In genomic region chr1:240031009-240031408, GRCh38 we compare ENCODE assay signal across 16 cellular contexts.
DNase-seq lines count a peak whose midpoint lies in the region; ATAC-seq and TF ChIP-seq lines count a peak whose summit lies in the region.
"Had no signal": no experiment of that assay in that cellular context is flagged by ENCODE, and none has a peak within 500 bp of the region (broad histone marks: within the 10 kb centered on the region; RNA-seq: fewer than 3 reads in every experiment).

No MANE protein-coding gene starts in this region.

- H3K9me3 ChIP-seq in IMR-90 (ENCODE audit: control insufficient read depth, insufficient read depth, low read length) (no peaks in the 10 kb centered on the region), mammary epithelial cell (replicated peaks; ENCODE audit: insufficient read depth, low read length) (no peaks in the 10 kb centered on the region), Peyer's patch (no peaks in the 10 kb centered on the region)
- H3K9me3 ChIP-seq: lower lobe of right lung had no signal

- H4K5ac ChIP-seq in IMR-90 (ENCODE audit: low read depth, low read length) = no peak overlapping the region

- dilution Hi-C loops in IMR-90 (cut with HindIII; ENCODE audit: low sequenced_read_pairs, unreplicated experiment) = loop anchor here (25.0 kb wide), 1 partner anchor 156 kb away; no protein-coding TSS in a partner anchor
- dilution Hi-C loops in mammary epithelial cell (cut with HindIII; ENCODE audit: low sequenced_read_pairs) = no loop called here

- TF ChIP-seq CTCF in IMR-90 (conservative IDR thresholded peaks at IDR 0.05; ENCODE audit: low read depth, low read length) (0 out of 2 replicates have a peak, but pooled peaks have one; percentile 4), mammary epithelial cell (conservative IDR thresholded peaks at IDR 0.05 in 1 of 2, IDR thresholded peaks at IDR 0.05 in 1 of 2; ENCODE audit: extremely low read depth in 1 of 2, insufficient read depth in 1 of 2, low read depth in 1 of 2, low read length in 2 of 2) (no peak), Peyer's patch (IDR thresholded peaks at IDR 0.05) (no peak)

- peak; percentile 32; the same call in 1 of the 2 replicates for TF ChIP-seq RAD21 in IMR-90 (IDR thresholded peaks at IDR 0.05; ENCODE audit: low read length)

- no peaks in the 10 kb centered on the region for H4K20me1 ChIP-seq in IMR-90 (ENCODE audit: insufficient read depth, low read length)
- H4K20me1 ChIP-seq in mammary epithelial cell (ENCODE audit: insufficient read depth, low read length) = no peaks in the 10 kb centered on the region

- H3K23ac ChIP-seq in IMR-90 (ENCODE audit: low read depth, low read length) = 0 out of 2 replicates have a peak overlapping the region, but pooled peaks have one; percentile 13

- no peak overlapping the region for H3K4me3 ChIP-seq in IMR-90 (ENCODE audit: insufficient read depth, low read depth, low read length)
- H3K4me3 ChIP-seq in mammary epithelial cell (replicated peaks in 1 of 3; ENCODE audit: insufficient read depth in 1 of 3, low read depth in 2 of 3, low read length in 3 of 3) = no peak overlapping the region
- no peak overlapping the region for H3K4me3 ChIP-seq in Peyer's patch
- H3K4me3 ChIP-seq: lower lobe of right lung had no signal

- TF ChIP-seq POLR2A in IMR-90 (IDR thresholded peaks at IDR 0.05; ENCODE audit: low read depth, low read length) = no peak
- no peak for TF ChIP-seq POLR2A in Peyer's patch (IDR thresholded peaks at IDR 0.05)

- H4K8ac ChIP-seq in IMR-90 (ENCODE audit: low read depth in 2 of 2, low read length in 2 of 2) = peak overlapping the region in 1 of 2 experiments; percentile 78; a peak in 1 of 4 replicates

- H3K36me3 ChIP-seq in IMR-90 (ENCODE audit: control insufficient read depth, insufficient read depth, low read length) (no peaks in the 10 kb centered on the region), mammary epithelial cell (ENCODE audit: insufficient read depth, low read length) (no peaks in the 10 kb centered on the region), Peyer's patch (no peaks in the 10 kb centered on the region)
- H3K36me3 ChIP-seq: lower lobe of right lung had no signal

- H3K4ac ChIP-seq in IMR-90 (ENCODE audit: low read depth, low read length) = peak overlapping the region; percentile 58

- in situ Hi-C loops in IMR-90 (cut with MboI; ENCODE audit: low sequenced_read_pairs) = loop anchor here (5.0 kb wide), 2 partner anchors 121 to 581 kb away; partner anchors contain the start of gene GREM2
- in situ Hi-C loops in mammary epithelial cell (cut with MboI; ENCODE audit: low sequenced_read_pairs in 2 of 2) = no loop called here

- H4K91ac ChIP-seq in IMR-90 (ENCODE audit: insufficient read depth, low read depth, low read length) = no peak overlapping the region

- H3K56ac ChIP-seq in IMR-90 (ENCODE audit: extremely low read depth, insufficient read depth, low read length) = 0 out of 2 replicates have a peak overlapping the region, but pooled peaks have one; percentile 7

- H2AFZ ChIP-seq in IMR-90 (replicated peaks; ENCODE audit: low read length, poor library complexity) (no peak overlapping the region), mammary epithelial cell (ENCODE audit: low read depth, low read length) (no peak overlapping the region)

- WGBS in IMR-90 (ENCODE audit: extremely low coverage in 2 of 2, insufficient read length in 1 of 2), 2 experiments = no CpG with 5 or more reads among the region's 5 CpGs
- 33% methylated on average over 2 of the region's 5 CpGs for WGBS in mammary epithelial cell (ENCODE audit: low coverage, missing lambda C conversion rate)

- H2BK5ac ChIP-seq in IMR-90 (ENCODE audit: low read depth, low read length, poor library complexity, severe bottlenecking) = peak overlapping the region; percentile 98

- CTCF ChIA-PET in IMR-90 (lab: Yijun Ruan, JAX) = interaction anchor here (0.7 to 1.0 kb wide), 2 partner anchors 25 to 112 kb away, joined by 3 to 7 read pairs; no protein-coding TSS in a partner anchor
- CTCF ChIA-PET in mammary epithelial cell (lab: Charles Lee; ENCODE audit: low non-redundant PET) = no interaction called here

- peak overlapping the region; percentile 70 for H2BK120ac ChIP-seq in IMR-90 (ENCODE audit: low read depth, low read length)

- H3K27ac ChIP-seq in IMR-90 (ENCODE audit: insufficient read depth, low read length) (no peak overlapping the region), mammary epithelial cell (ENCODE audit: insufficient read depth, low read depth, low read length) (no peak overlapping the region), Peyer's patch (no peak overlapping the region)
- H3K27ac ChIP-seq: C4-2B, lower lobe of right lung had no signal

- H2AK5ac ChIP-seq in IMR-90 (ENCODE audit: low read depth, low read length) = no peak overlapping the region

- intact Hi-C loops in IMR-90 (cut with micrococcal nuclease) (loop anchor here (1.0 kb wide), 2 partner anchors 60 to 118 kb away; partner anchors contain the start of gene FMN2), mammary epithelial cell (cut with micrococcal nuclease) (no loop called here)

- no peaks in the 10 kb centered on the region; a peak in 1 of 4 replicates for H3K79me1 ChIP-seq in IMR-90 (ENCODE audit: low read depth in 1 of 2, low read length in 2 of 2)

- peak overlapping the region; percentile 81 for H2BK20ac ChIP-seq in IMR-90 (ENCODE audit: low read depth, low read length)

- no peak overlapping the region; the same call in 1 of the 2 replicates for H3K14ac ChIP-seq in IMR-90 (replicated peaks; ENCODE audit: low read depth, low read length)

- peak; percentile 90 for DNase-seq in AG08395 (ENCODE audit: low spot score)
- peak; percentile 97 for DNase-seq in IMR-90
- DNase-seq in mammary epithelial cell = peak; percentile 35
- peak; percentile 97 for DNase-seq in kidney tubule cell (ENCODE audit: low spot score)
- DNase-seq in Peyer's patch = no peak
- DNase-seq in stimulated activated CD4-positive, alpha-beta T cell treated with anti-CD3 and anti-CD28 coated beads, Interleukin-15, amount 100 ng/mL, for 24 hours = no peak
- DNase-seq: activated CD4-positive, alpha-beta T cell treated with anti-CD3 and anti-CD28 coated beads for 36 hours; cerebellar nuclear complex; head of caudate nucleus; lower lobe of right lung; MM.1S; NCI-H524 had no signal

- H3K79me2 ChIP-seq in mammary epithelial cell (ENCODE audit: insufficient read depth, low read length) = no peaks in the 10 kb centered on the region

- no TSS peak for BruUV-seq in IMR-90 (replicated peaks; lab: Mats Ljungman, UMichigan)
- no TSS peak for BruUV-seq in mammary epithelial cell (replicated peaks; lab: Mats Ljungman, UMichigan)

- H3K4me2 ChIP-seq in IMR-90 (ENCODE audit: low read depth, low read length) (peak overlapping the region; percentile 48; the same call in 1 of the 2 replicates), mammary epithelial cell (ENCODE audit: insufficient read depth, low read depth, low read length) (no peak overlapping the region)

- no peaks in the 10 kb centered on the region for H3K27me3 ChIP-seq in IMR-90 (ENCODE audit: control insufficient read depth, insufficient read depth, low read length)
- H3K27me3 ChIP-seq in mammary epithelial cell (ENCODE audit: insufficient read depth, low read length) = no peaks in the 10 kb centered on the region
- H3K27me3 ChIP-seq in Peyer's patch = no peaks in the 10 kb centered on the region

- ATAC-seq in IMR-90 (ENCODE audit: low read depth) (peak; percentile 81), HG03135 (IDR thresholded peaks at IDR 0.05; ENCODE audit: unreplicated experiment) (no peak), GM19328 (IDR thresholded peaks at IDR 0.05; ENCODE audit: unreplicated experiment) (no peak)
- ATAC-seq: activated CD4-positive, alpha-beta T cell treated with anti-CD3 and anti-CD28 coated beads for 36 hours; activated T-helper 17 cell treated with anti-CD3 and anti-CD28 coated beads, Interleukin-2, amount 50 U/mL, for 72 hours; lower lobe of right lung had no signal

- peak overlapping the region; percentile 25; the same call in 1 of the 2 replicates for H3K18ac ChIP-seq in IMR-90 (ENCODE audit: low read depth, low read length)

- H3K9ac ChIP-seq in IMR-90 (ENCODE audit: low read depth, low read length) (no peak overlapping the region), mammary epithelial cell (ENCODE audit: insufficient read depth, low read length) (no peak overlapping the region)

- no peak overlapping the region for H2AK9ac ChIP-seq in IMR-90 (replicated peaks; ENCODE audit: low read depth, low read length, poor library complexity)

- peaks cover 10% of the 10 kb centered on the region for H3K4me1 ChIP-seq in IMR-90 (ENCODE audit: control insufficient read depth, insufficient read depth, low read length)
- H3K4me1 ChIP-seq in mammary epithelial cell (ENCODE audit: insufficient read depth, low read length) = no peaks in the 10 kb centered on the region
- H3K4me1 ChIP-seq in Peyer's patch = no peaks in the 10 kb centered on the region
- H3K4me1 ChIP-seq: lower lobe of right lung had no signal

- H2BK15ac ChIP-seq in IMR-90 (ENCODE audit: low read depth, low read length) = no peak overlapping the region

- 0 out of 2 replicates have a peak, but pooled peaks cover 3% of the 10 kb centered on the region for H3K9me1 ChIP-seq in IMR-90 (ENCODE audit: insufficient read depth, low read length)

- POLR2A ChIA-PET in IMR-90 (lab: Charles Lee; ENCODE audit: unreplicated experiment) = no interaction called here

TF ChIP-seq in IMR-90, 13 proteins besides CTCF, POLR2A, EP300 and RAD21:
- TF ChIP-seq FOS (IDR thresholded peaks at IDR 0.05; ENCODE audit: low read depth, low read length) = peak; percentile 91
- peak; percentile 23; the same call in 1 of the 2 replicates for TF ChIP-seq MAFK (IDR thresholded peaks at IDR 0.05; ENCODE audit: low read depth, low read length)
- no peak for TF ChIP-seq MXI1 (IDR thresholded peaks at IDR 0.05; ENCODE audit: borderline replicate concordance, low read depth, low read length)
- peak; percentile 59 for TF ChIP-seq BHLHE40 (IDR thresholded peaks at IDR 0.05; ENCODE audit: low read depth, low read length)
- no peak; the same call in 1 of the 2 replicates for TF ChIP-seq CEBPB (IDR thresholded peaks at IDR 0.05; ENCODE audit: low read depth, low read length)
- no peak for TF ChIP-seq USF2 (IDR thresholded peaks at IDR 0.05; ENCODE audit: low read depth, low read length)
- TF ChIP-seq CHD1 (IDR thresholded peaks at IDR 0.05; ENCODE audit: low read depth, low read length) = no peak
- no peak for TF ChIP-seq SMC3 (IDR thresholded peaks at IDR 0.05; ENCODE audit: low read depth, low read length)
- TF ChIP-seq RCOR1 (IDR thresholded peaks at IDR 0.05; ENCODE audit: insufficient replicate concordance, low read length) = peak; percentile 70
TF ChIP-seq in IMR-90: peak in this region for 4.

Comparison
In these comparisons a context has a peak if more than half of its experiments do, and no peak if none do; other contexts are left out.
1. DNase-seq: peak in AG08395 (single experiment), IMR-90 (single experiment), mammary epithelial cell (single experiment) and kidney tubule cell (single experiment); none in Peyer's patch (0 of 3) and stimulated activated CD4-positive, alpha-beta T cell treated with anti-CD3 and anti-CD28 coated beads, Interleukin-15, amount 100 ng/mL, for 24 hours (single experiment).